Comparison of ENCODE assay signal across 21 cellular contexts in the genomic region with DNA sequence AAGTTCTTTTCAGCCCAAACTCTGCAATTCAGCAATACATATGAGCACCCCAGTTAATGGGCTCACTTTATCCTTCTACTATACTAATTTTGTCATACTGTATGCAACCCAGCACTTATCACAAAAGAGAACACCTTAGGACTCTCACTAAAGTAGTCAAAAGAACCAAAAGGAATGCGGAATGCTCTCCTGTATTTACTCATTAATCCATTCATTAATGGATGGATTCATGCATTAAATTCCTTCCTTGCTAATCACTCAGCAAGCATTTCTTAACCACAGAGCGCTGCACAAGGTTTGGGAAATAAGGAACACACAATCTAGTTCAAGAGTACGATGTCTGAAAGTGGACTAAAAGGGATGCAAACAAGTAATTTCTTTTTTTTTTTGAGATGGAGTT. TPM values are rescaled to one million over a fixed set of nuclear protein-coding genes. Genes with fewer than 3 reads are reported as not detected.
DNase-seq lines count a peak whose midpoint lies in the region; ATAC-seq, FAIRE-seq and TF ChIP-seq lines count a peak whose summit lies in the region.
"Had no signal": no experiment of that assay in that cellular context is flagged by ENCODE, and none has a peak within 500 bp of the region (broad histone marks: within the 10 kb centered on the region; RNA-seq: fewer than 3 reads in every experiment).

No MANE protein-coding gene starts in this region.

- H3K9ac ChIP-seq in keratinocyte (ENCODE audit: control insufficient read depth, extremely low read depth, insufficient read depth, low read length), result no peak overlapping the region
- H3K9ac ChIP-seq: GM23248 had no signal

- CTCF ChIA-PET in CD4-positive, alpha-beta T cell (lab: Charles Lee), result no interaction called here
- CTCF ChIA-PET in OCI-LY7 (lab: Charles Lee; ENCODE audit: unreplicated experiment), result no interaction called here

- H3K4me3 ChIP-seq in RWPE2 (ENCODE audit: severe bottlenecking), result no peak overlapping the region
- no peak overlapping the region for H3K4me3 ChIP-seq in keratinocyte (ENCODE audit: control insufficient read depth in 2 of 3, extremely low read depth in 1 of 3, insufficient read depth in 2 of 3, low read depth in 1 of 3, low read length in 3 of 3)
- no peak overlapping the region for H3K4me3 ChIP-seq in suprapubic skin
- H3K4me3 ChIP-seq in OCI-LY7 (ENCODE audit: low read depth, low read length, poor library complexity, severe bottlenecking), result no peak overlapping the region
- H3K4me3 ChIP-seq: GM12878, GM23248 had no signal

- peaks cover 4% of the 10 kb centered on the region for H3K36me3 Mint-ChIP-seq in CD4-positive, alpha-beta T cell (ENCODE audit: low read depth)
- H3K36me3 Mint-ChIP-seq in naive thymus-derived CD8-positive, alpha-beta T cell, result peaks cover 0 to 10% (median 4%) of the 10 kb centered on the region in 3 donors

- peaks cover 80% of the 10 kb centered on the region for H3K4me1 Mint-ChIP-seq in CD4-positive, alpha-beta T cell (ENCODE audit: low read depth)
- peaks cover 29 to 74% (median 64%) of the 10 kb centered on the region in 4 donors for H3K4me1 Mint-ChIP-seq in naive thymus-derived CD8-positive, alpha-beta T cell

- H3K27me3 ChIP-seq in CD4-positive, alpha-beta T cell (ENCODE audit: control insufficient read depth, insufficient read depth, low read length), result no peaks in the 10 kb centered on the region
- H3K27me3 ChIP-seq in RWPE2 (ENCODE audit: insufficient read depth, poor library complexity, severe bottlenecking) (no peaks in the 10 kb centered on the region), keratinocyte (ENCODE audit: control insufficient read depth, extremely low read depth, insufficient read depth, low read length) (no peaks in the 10 kb centered on the region), suprapubic skin (no peaks in the 10 kb centered on the region)

- 86% methylated on average over 3 of the region's 3 CpGs for WGBS in suprapubic skin

- no peak overlapping the region for H3K4me3 Mint-ChIP-seq in CD4-positive, alpha-beta T cell
- H3K4me3 Mint-ChIP-seq in naive thymus-derived CD8-positive, alpha-beta T cell, result no peak overlapping the region
- H3K4me3 Mint-ChIP-seq: CD4-positive, CD25-positive, alpha-beta regulatory T cell had no signal

- no peak for ATAC-seq in CD4-positive, alpha-beta T cell (ENCODE audit: poor library complexity)
- ATAC-seq in RWPE2 (ENCODE audit: low read depth) (peak; percentile 66), GM21381 (IDR thresholded peaks at IDR 0.05; ENCODE audit: unreplicated experiment) (no peak)
- no peak for ATAC-seq in naive thymus-derived CD8-positive, alpha-beta T cell
- ATAC-seq: GM12878 had no signal

- H3K4me2 ChIP-seq in keratinocyte (ENCODE audit: control insufficient read depth, extremely low read depth, insufficient read depth, low read depth, low read length) (peak overlapping the region; percentile 17), OCI-LY7 (ENCODE audit: low read length) (no peak overlapping the region)

- intact Hi-C loops in CD4-positive, alpha-beta T cell (cut with DNase I, micrococcal nuclease), result loop anchor here in 1 of 2 experiments (10.0 kb wide), 1 partner anchor 76 kb away; no protein-coding TSS in a partner anchor
- intact Hi-C loops in OCI-LY7 (cut with micrococcal nuclease; ENCODE audit: unreplicated experiment), result no loop called here

- dilution Hi-C loops in keratinocyte (cut with MboI; ENCODE audit: extremely low pct_ligation_motif_present, low sequenced_read_pairs), result no loop called here

- TF ChIP-seq POLR2A in suprapubic skin (IDR thresholded peaks at IDR 0.05), result no peak

- peaks cover 25% of the 10 kb centered on the region for H3K79me2 ChIP-seq in keratinocyte (ENCODE audit: control insufficient read depth, insufficient read depth, low read length)
- H3K79me2 ChIP-seq in OCI-LY7 (ENCODE audit: insufficient read depth, low read depth, low read length), result no peaks in the 10 kb centered on the region

- no peaks in the 10 kb centered on the region for H3K9me3 Mint-ChIP-seq in CD4-positive, alpha-beta T cell
- H3K9me3 Mint-ChIP-seq in naive thymus-derived CD8-positive, alpha-beta T cell, result no peaks in the 10 kb centered on the region
- H3K9me3 Mint-ChIP-seq: CD4-positive, CD25-positive, alpha-beta regulatory T cell had no signal

- H3K27ac ChIP-seq in CD4-positive, alpha-beta T cell (ENCODE audit: low read depth, low read length), result no peak overlapping the region
- H3K27ac ChIP-seq in RWPE2 (ENCODE audit: poor library complexity, severe bottlenecking) (peak overlapping the region; percentile 32), keratinocyte (ENCODE audit: control insufficient read depth, insufficient read depth, low read length) (peak overlapping the region; percentile 62), suprapubic skin (no peak overlapping the region), OCI-LY7 (ENCODE audit: low read depth, low read length, poor library complexity, severe bottlenecking) (no peak overlapping the region)
- H3K27ac ChIP-seq: GM23248, HL-60 had no signal

- POLR2A ChIA-PET in CD4-positive, alpha-beta T cell (lab: Charles Lee), result no interaction called here
- POLR2A ChIA-PET in naive thymus-derived CD8-positive, alpha-beta T cell (lab: Charles Lee), result no interaction called here
- POLR2A ChIA-PET in OCI-LY7 (lab: Charles Lee), result no interaction called here

- H3K4me1 ChIP-seq in RWPE2 (ENCODE audit: insufficient read depth, poor library complexity, severe bottlenecking), result peaks cover 40% of the 10 kb centered on the region
- H3K4me1 ChIP-seq in keratinocyte (ENCODE audit: control insufficient read depth, extremely low read depth, insufficient read depth, low read length), result peaks cover 41% of the 10 kb centered on the region
- peaks cover 5% of the 10 kb centered on the region for H3K4me1 ChIP-seq in suprapubic skin
- peaks cover 6% of the 10 kb centered on the region for H3K4me1 ChIP-seq in OCI-LY7 (ENCODE audit: insufficient read depth, low read length, poor library complexity, severe bottlenecking)
- H3K4me1 ChIP-seq: BE2C had no signal

- no peaks in the 10 kb centered on the region for H3K9me2 ChIP-seq in OCI-LY7 (ENCODE audit: insufficient read depth, low read length)

- H3K27me3 Mint-ChIP-seq in CD4-positive, alpha-beta T cell, result no peaks in the 10 kb centered on the region
- H3K27me3 Mint-ChIP-seq in naive thymus-derived CD8-positive, alpha-beta T cell, result no peaks in the 10 kb centered on the region
- H3K27me3 Mint-ChIP-seq: CD4-positive, CD25-positive, alpha-beta regulatory T cell had no signal

- BruUV-seq in OCI-LY7 (replicated peaks; lab: Mats Ljungman, UMichigan), result no TSS peak

- no peaks in the 10 kb centered on the region for H3K9me3 ChIP-seq in CD4-positive, alpha-beta T cell (ENCODE audit: control insufficient read depth, low read length)
- H3K9me3 ChIP-seq in RWPE2 (ENCODE audit: severe bottlenecking), result no peaks in the 10 kb centered on the region
- no peaks in the 10 kb centered on the region for H3K9me3 ChIP-seq in keratinocyte (ENCODE audit: control insufficient read depth, low read depth, low read length)
- no peaks in the 10 kb centered on the region for H3K9me3 ChIP-seq in suprapubic skin
- H3K9me3 ChIP-seq in OCI-LY7 (ENCODE audit: low read length), result no peaks in the 10 kb centered on the region
- H3K9me3 ChIP-seq: BE2C had no signal

- H3K9me1 ChIP-seq in keratinocyte (ENCODE audit: control insufficient read depth, extremely low read depth, insufficient read depth, low read length), result no peaks in the 10 kb centered on the region

- H2AFZ ChIP-seq in keratinocyte (ENCODE audit: control insufficient read depth, low read length) (no peak overlapping the region), OCI-LY7 (ENCODE audit: low read length) (no peak overlapping the region)
- H2AFZ ChIP-seq: GM23248 had no signal

- no peaks in the 10 kb centered on the region for H4K20me1 ChIP-seq in keratinocyte (ENCODE audit: control insufficient read depth, extremely low read depth, insufficient read depth, low read length)
- no peaks in the 10 kb centered on the region for H4K20me1 ChIP-seq in OCI-LY7 (ENCODE audit: insufficient read depth, low read length)

- FAIRE-seq in keratinocyte (lab: Jason Lieb, UNC), result peak; percentile 43
- FAIRE-seq: GM12878, GM19239 had no signal

- H3K36me3 ChIP-seq in RWPE2 (ENCODE audit: low read depth) (no peaks in the 10 kb centered on the region), keratinocyte (ENCODE audit: control insufficient read depth in 2 of 2, extremely low read depth in 1 of 2, insufficient read depth in 2 of 2, low read length in 2 of 2) (peaks cover 0 to under 1% of the 10 kb centered on the region in 2 experiments), suprapubic skin (no peaks in the 10 kb centered on the region), OCI-LY7 (ENCODE audit: insufficient read depth, low read length) (no peaks in the 10 kb centered on the region)
- H3K36me3 ChIP-seq: BE2C had no signal

- TF ChIP-seq EP300 in suprapubic skin (IDR thresholded peaks at IDR 0.05), result no peak

- H3K27ac Mint-ChIP-seq in CD4-positive, alpha-beta T cell, result peak overlapping the region; percentile 70
- H3K27ac Mint-ChIP-seq in naive thymus-derived CD8-positive, alpha-beta T cell, result peak overlapping the region in 6 of 10 donors; percentile 17 to 55 (median 34)

- TF ChIP-seq CTCF in CD4-positive, alpha-beta T cell (IDR thresholded peaks at IDR 0.05), result no peak
- no peak for TF ChIP-seq CTCF in RWPE2 (IDR thresholded peaks at IDR 0.05; ENCODE audit: poor library complexity, severe bottlenecking)
- TF ChIP-seq CTCF in keratinocyte (optimal IDR thresholded peaks at IDR 0.05 in 1 of 3, IDR thresholded peaks at IDR 0.05 in 1 of 3, conservative IDR thresholded peaks at IDR 0.05 in 1 of 3; ENCODE audit: extremely low read depth in 1 of 3, insufficient read depth in 2 of 3, low read length in 3 of 3), result no peak
- TF ChIP-seq CTCF in suprapubic skin (IDR thresholded peaks at IDR 0.05), result no peak
- no peak for TF ChIP-seq CTCF in OCI-LY7 (conservative IDR thresholded peaks at IDR 0.05; ENCODE audit: low read length)

- DNase-seq in CD4-positive, alpha-beta T cell, result no peak
- DNase-seq in RWPE2 (ENCODE audit: low spot score) (no peak), keratinocyte (ENCODE audit: low read depth, low spot score) (no peak), suprapubic skin (ENCODE audit: low spot score in 2 of 2) (no peak), NCI-H2196 treated with DMSO at 0.1 percent for 48 hours (lab: John Stamatoyannopoulos, UW; ENCODE audit: unreplicated experiment) (no peak), OCI-LY7 (ENCODE audit: low spot score) (no peak)
- no peak for DNase-seq in naive thymus-derived CD8-positive, alpha-beta T cell
- DNase-seq: BE2C; CD4-positive, CD25-positive, alpha-beta regulatory T cell; EL; GM23248; HCEC 1CT; NCI-H1417; NCI-H187 treated with DMSO at 0.1 percent for 48 hours; NCI-H446 treated with DMSO at 0.1 percent for 48 hours; NCI-H69; SHP77 treated with DMSO at 0.1 percent for 48 hours had no signal

RNA-seq across cellular contexts. Expression of a gene that starts 12.8 kb away (rescaled TPM):
- total RNA-seq in CD4-positive, alpha-beta T cell, result 10 to 100 TPM; 76.3 to 79.3 TPM
- polyA plus RNA-seq in keratinocyte, result 66.2 to 128 TPM (median 110 TPM) in 3 replicates
- polyA plus RNA-seq in keratinocyte (2011; ENCODE audit: low read depth), result 42.7 TPM
- polyA plus RNA-seq in keratinocyte (2011; cell fraction: cytosol; rRNA removed), result 66.1 and 85.6 TPM in 2 replicates
- 150 and 155 TPM in 2 replicates for polyA plus RNA-seq in keratinocyte (2011; cell fraction: nucleus; rRNA removed)
- 52.6 and 125 TPM in 2 replicates for polyA plus RNA-seq in keratinocyte (2012; ENCODE audit: low replicate concordance)
- 106 to 225 TPM (median 165 TPM) in 3 replicates for polyA minus RNA-seq in keratinocyte
- polyA minus RNA-seq in keratinocyte (2011; cell fraction: cytosol; rRNA and poly(A)+ RNA removed), result 85.4 TPM
- 209 and 348 TPM in 2 replicates for polyA minus RNA-seq in keratinocyte (2011; cell fraction: nucleus; rRNA and poly(A)+ RNA removed)
- total RNA-seq in naive thymus-derived CD8-positive, alpha-beta T cell, result 100 to 1,000 TPM; 201 to 211 TPM
- polyA plus RNA-seq in naive thymus-derived CD8-positive, alpha-beta T cell, result 10 to 100 TPM in 2 of 3 donors, 1 to 10 TPM in 1; 6.6 to 36.8 (median 21.0) TPM
- total RNA-seq in suprapubic skin (100 to 1,000 TPM; 121 to 240 (median 200) TPM), OCI-LY7 (2022) (28.0 and 35.9 TPM in 2 replicates)
- 19.3 and 24.0 TPM in 2 replicates for total RNA-seq in OCI-LY7 (2014; rRNA removed; shearing (Covaris generic))

Comparison
In these comparisons a context has a peak if more than half of its experiments do, and no peak if none do; other contexts are left out.
1. H3K27ac ChIP-seq: peak in RWPE2 (single experiment) and keratinocyte (single experiment); none in CD4-positive, alpha-beta T cell (single experiment), suprapubic skin (single experiment) and OCI-LY7 (single experiment).